In genomic region chr10:45726703-45727420, GRCh38 we compare ENCODE assay signal across 8 cellular contexts. TPM values are rescaled to one million over a fixed set of nuclear protein-coding genes. Genes with fewer than 3 reads are reported as not detected.
DNase-seq lines count a peak whose midpoint lies in the region; ATAC-seq and TF ChIP-seq lines count a peak whose summit lies in the region.
"Not testable (repeated sequence)": the region's sequence is repeated elsewhere in the genome, so short reads cannot be mapped to it uniquely, and the experiment has no call there.

A gene with protein sequence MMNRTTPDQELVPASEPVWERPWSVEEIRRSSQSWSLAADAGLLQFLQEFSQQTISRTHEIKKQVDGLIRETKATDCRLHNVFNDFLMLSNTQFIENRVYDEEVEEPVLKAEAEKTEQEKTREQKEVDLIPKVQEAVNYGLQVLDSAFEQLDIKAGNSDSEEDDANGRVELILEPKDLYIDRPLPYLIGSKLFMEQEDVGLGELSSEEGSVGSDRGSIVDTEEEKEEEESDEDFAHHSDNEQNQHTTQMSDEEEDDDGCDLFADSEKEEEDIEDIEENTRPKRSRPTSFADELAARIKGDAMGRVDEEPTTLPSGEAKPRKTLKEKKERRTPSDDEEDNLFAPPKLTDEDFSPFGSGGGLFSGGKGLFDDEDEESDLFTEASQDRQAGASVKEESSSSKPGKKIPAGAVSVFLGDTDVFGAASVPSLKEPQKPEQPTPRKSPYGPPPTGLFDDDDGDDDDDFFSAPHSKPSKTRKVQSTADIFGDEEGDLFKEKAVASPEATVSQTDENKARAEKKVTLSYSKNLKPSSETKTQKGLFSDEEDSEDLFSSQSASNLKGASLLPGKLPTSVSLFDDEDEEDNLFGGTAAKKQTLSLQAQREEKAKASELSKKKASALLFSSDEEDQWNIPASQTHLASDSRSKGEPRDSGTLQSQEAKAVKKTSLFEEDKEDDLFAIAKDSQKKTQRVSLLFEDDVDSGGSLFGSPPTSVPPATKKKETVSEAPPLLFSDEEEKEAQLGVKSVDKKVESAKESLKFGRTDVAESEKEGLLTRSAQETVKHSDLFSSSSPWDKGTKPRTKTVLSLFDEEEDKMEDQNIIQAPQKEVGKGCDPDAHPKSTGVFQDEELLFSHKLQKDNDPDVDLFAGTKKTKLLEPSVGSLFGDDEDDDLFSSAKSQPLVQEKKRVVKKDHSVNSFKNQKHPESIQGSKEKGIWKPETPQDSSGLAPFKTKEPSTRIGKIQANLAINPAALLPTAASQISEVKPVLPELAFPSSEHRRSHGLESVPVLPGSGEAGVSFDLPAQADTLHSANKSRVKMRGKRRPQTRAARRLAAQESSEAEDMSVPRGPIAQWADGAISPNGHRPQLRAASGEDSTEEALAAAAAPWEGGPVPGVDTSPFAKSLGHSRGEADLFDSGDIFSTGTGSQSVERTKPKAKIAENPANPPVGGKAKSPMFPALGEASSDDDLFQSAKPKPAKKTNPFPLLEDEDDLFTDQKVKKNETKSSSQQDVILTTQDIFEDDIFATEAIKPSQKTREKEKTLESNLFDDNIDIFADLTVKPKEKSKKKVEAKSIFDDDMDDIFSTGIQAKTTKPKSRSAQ (N-terminal part only) (plus strand): TSS chr10:45727266. CDS start chr10:45727318, 52 bp downstream.

- H3K9me3 Mint-ChIP-seq in activated T-cell treated with anti-CD3 and anti-CD28 coated beads, Interleukin-2, amount 50 U/mL, for 24 hours, result not testable (repeated sequence)

- H3K4me3 ChIP-seq in IMR-90 (ENCODE audit: insufficient read depth, low read depth, low read length) (peak within 1 kb of the TSS; percentile 83), Peyer's patch (peak within 1 kb of the TSS; percentile 68 to 77 (median 74))

- H3K56ac ChIP-seq in IMR-90 (ENCODE audit: extremely low read depth, insufficient read depth, low read length), result not testable (repeated sequence)

- H3K27ac ChIP-seq in IMR-90 (ENCODE audit: insufficient read depth, low read length) (peak within 1 kb of the TSS; percentile 71), Peyer's patch (peak within 1 kb of the TSS; percentile 69 to 93 (median 86)), epithelial cell of prostate (peak within 1 kb of the TSS; percentile 34)

- ATAC-seq in GM21576 (IDR thresholded peaks at IDR 0.05; ENCODE audit: unreplicated experiment), result peak; percentile 90
- ATAC-seq in IMR-90 (ENCODE audit: low read depth), result peak; percentile 94

- H3K4me3 Mint-ChIP-seq in activated T-cell treated with anti-CD3 and anti-CD28 coated beads, Interleukin-2, amount 50 U/mL, for 24 hours, result peak within 1 kb of the TSS; percentile 87

- not testable (repeated sequence) for H3K9me3 ChIP-seq in IMR-90 (ENCODE audit: control insufficient read depth, insufficient read depth, low read length); Peyer's patch

- TF ChIP-seq RAD21 in IMR-90 (IDR thresholded peaks at IDR 0.05; ENCODE audit: low read length), result not testable (repeated sequence)

- not testable (repeated sequence) for H2BK15ac ChIP-seq in IMR-90 (ENCODE audit: low read depth, low read length)

- not testable (repeated sequence) for H3K9me1 ChIP-seq in IMR-90 (ENCODE audit: insufficient read depth, low read length)

- H3K36me3 Mint-ChIP-seq in activated T-cell treated with anti-CD3 and anti-CD28 coated beads, Interleukin-2, amount 50 U/mL, for 24 hours (ENCODE audit: low read depth), result not testable (repeated sequence)

- not testable (repeated sequence) for BruUV-seq in IMR-90 (replicated peaks; lab: Mats Ljungman, UMichigan)

- H3K4me2 ChIP-seq in IMR-90 (ENCODE audit: low read depth, low read length), result peak within 1 kb of the TSS; percentile 93

- POLR2A ChIA-PET in IMR-90 (lab: Charles Lee; ENCODE audit: unreplicated experiment), result not testable (repeated sequence)

- not testable (repeated sequence) for H3K79me1 ChIP-seq in IMR-90 (ENCODE audit: low read depth in 1 of 2, low read length in 2 of 2)

- peak within 1 kb of the TSS; percentile 95 to 97 for H4K8ac ChIP-seq in IMR-90 (ENCODE audit: low read depth in 2 of 2, low read length in 2 of 2)

- H4K91ac ChIP-seq in IMR-90 (ENCODE audit: insufficient read depth, low read depth, low read length), result not testable (repeated sequence)

- DNase-seq in DMS153 (lab: John Stamatoyannopoulos, UW) (peak; percentile 92), IMR-90 (peak; percentile 39), Peyer's patch (peak; percentile 91 to 97 (median 92)), middle frontal gyrus (ENCODE audit: extremely low spot score, low spot score) (peak; percentile 73)
- DNase-seq in activated T-cell treated with anti-CD3 and anti-CD28 coated beads, Interleukin-2, amount 50 U/mL, for 24 hours, result peak; percentile 99
- DNase-seq in epithelial cell of prostate (ENCODE audit: low read depth, low spot score), result not testable (repeated sequence)
- DNase-seq in stimulated activated CD8-positive, alpha-beta memory T cell treated with anti-CD3 and anti-CD28 coated beads, Interleukin-2, amount 100 ng/mL, for 1 hour (ENCODE audit: low read depth in 2 of 2), result peak; percentile 87 to 97

- not testable (repeated sequence) for H2AK5ac ChIP-seq in IMR-90 (ENCODE audit: low read depth, low read length)

- H4K5ac ChIP-seq in IMR-90 (ENCODE audit: low read depth, low read length), result peak within 1 kb of the TSS; percentile 88

- H2BK5ac ChIP-seq in IMR-90 (ENCODE audit: low read depth, low read length, poor library complexity, severe bottlenecking), result peak within 1 kb of the TSS; percentile 59

- peak within 1 kb of the TSS; percentile 92 for H3K9ac ChIP-seq in IMR-90 (ENCODE audit: low read depth, low read length)

- H2BK20ac ChIP-seq in IMR-90 (ENCODE audit: low read depth, low read length), result not testable (repeated sequence)

- H3K18ac ChIP-seq in IMR-90 (ENCODE audit: low read depth, low read length), result not testable (repeated sequence)

- CTCF ChIA-PET in IMR-90 (lab: Yijun Ruan, JAX), result not testable (repeated sequence)

- H2AK9ac ChIP-seq in IMR-90 (replicated peaks; ENCODE audit: low read depth, low read length, poor library complexity), result peak within 1 kb of the TSS; percentile 65

- intact Hi-C loops in IMR-90 (cut with micrococcal nuclease), result loop anchor here (5.0 kb wide), 1 partner anchor 260 kb away; no protein-coding TSS in a partner anchor

- not testable (repeated sequence) for H4K20me1 ChIP-seq in IMR-90 (ENCODE audit: insufficient read depth, low read length)

- not testable (repeated sequence) for H3K23ac ChIP-seq in IMR-90 (ENCODE audit: low read depth, low read length)

- H3K14ac ChIP-seq in IMR-90 (replicated peaks; ENCODE audit: low read depth, low read length), result 0 out of 2 replicates have a peak within 1 kb of the TSS, but pooled peaks have one; percentile 66

- not testable (repeated sequence) for H2BK120ac ChIP-seq in IMR-90 (ENCODE audit: low read depth, low read length)

- H3K4me1 ChIP-seq in IMR-90 (ENCODE audit: control insufficient read depth, insufficient read depth, low read length); Peyer's patch: not testable (repeated sequence)

- not testable (repeated sequence) for H3K36me3 ChIP-seq in IMR-90 (ENCODE audit: control insufficient read depth, insufficient read depth, low read length); Peyer's patch

- H2AFZ ChIP-seq in IMR-90 (replicated peaks; ENCODE audit: low read length, poor library complexity), result peak within 1 kb of the TSS; percentile 91

- peak; percentile 48; the same call in 1 of the 2 replicates for TF ChIP-seq POLR2A in IMR-90 (IDR thresholded peaks at IDR 0.05; ENCODE audit: low read depth, low read length)
- peak; percentile 33 to 36 for TF ChIP-seq POLR2A in Peyer's patch (IDR thresholded peaks at IDR 0.05)

- dilution Hi-C loops in IMR-90 (cut with HindIII; ENCODE audit: low sequenced_read_pairs, unreplicated experiment), result not testable (repeated sequence)

- peak within 1 kb of the TSS; percentile 65; the same call in 1 of the 2 replicates for H3K4ac ChIP-seq in IMR-90 (ENCODE audit: low read depth, low read length)

- 0% methylated on average over 5 of the region's 49 CpGs; no CpG with 5 or more reads in 1 of the 2 experiments for WGBS in IMR-90 (ENCODE audit: extremely low coverage in 2 of 2, insufficient read length in 1 of 2), 2 experiments

- H3K27ac Mint-ChIP-seq in activated T-cell treated with anti-CD3 and anti-CD28 coated beads, Interleukin-2, amount 50 U/mL, for 24 hours, result peak within 1 kb of the TSS; percentile 94

- not testable (repeated sequence) for TF ChIP-seq CTCF in IMR-90 (conservative IDR thresholded peaks at IDR 0.05; ENCODE audit: low read depth, low read length); Peyer's patch (IDR thresholded peaks at IDR 0.05)

- peaks cover 13% of the 10 kb centered on the region for H3K4me1 Mint-ChIP-seq in activated T-cell treated with anti-CD3 and anti-CD28 coated beads, Interleukin-2, amount 50 U/mL, for 24 hours (ENCODE audit: low read depth)

- not testable (repeated sequence) for H3K27me3 Mint-ChIP-seq in activated T-cell treated with anti-CD3 and anti-CD28 coated beads, Interleukin-2, amount 50 U/mL, for 24 hours

- H3K27me3 ChIP-seq in IMR-90 (ENCODE audit: control insufficient read depth, insufficient read depth, low read length); Peyer's patch: not testable (repeated sequence)

- in situ Hi-C loops in IMR-90 (cut with MboI; ENCODE audit: low sequenced_read_pairs), result not testable (repeated sequence)

TF ChIP-seq in IMR-90, 13 proteins besides CTCF, POLR2A, EP300 and RAD21:
- TF ChIP-seq FOS (IDR thresholded peaks at IDR 0.05; ENCODE audit: low read depth, low read length) (peak; percentile 93), USF2 (IDR thresholded peaks at IDR 0.05; ENCODE audit: low read depth, low read length) (peak; percentile 96), BHLHE40 (IDR thresholded peaks at IDR 0.05; ENCODE audit: low read depth, low read length) (peak; percentile 86)

RNA-seq across cellular contexts. Expression of the gene that starts here (rescaled TPM):
- total RNA-seq in IMR-90 (2012; rRNA removed) (27.2 and 45.3 TPM in 2 replicates), Peyer's patch (10 to 100 TPM; 40.3 to 70.6 (median 57.7) TPM)
- 18.0 and 22.2 TPM in 2 replicates for polyA plus RNA-seq in IMR-90 (2012; rRNA removed)
- polyA plus RNA-seq in IMR-90 (2012; cell fraction: cytosol; rRNA removed), result 8.4 and 9.3 TPM in 2 replicates
- polyA plus RNA-seq in IMR-90 (2012; cell fraction: nucleus; rRNA removed; ENCODE audit: low replicate concordance), result 25.3 and 59.9 TPM in 2 replicates

Comparison
In these comparisons a context has a peak if more than half of its experiments do, and no peak if none do; other contexts are left out.
1. H3K27ac ChIP-seq: peak in every context shown above with its lines; median percentile 86 in Peyer's patch; 71 in IMR-90; 34 in epithelial cell of prostate.